In genomic region chr3:8658326-8659212, GRCh38 we compare ENCODE assay signal across 8 cellular contexts. TPM values are rescaled to one million over a fixed set of nuclear protein-coding genes. Genes with fewer than 3 reads are reported as not detected.
DNase-seq lines count a peak whose midpoint lies in the region; ATAC-seq and TF ChIP-seq lines count a peak whose summit lies in the region.

No MANE protein-coding gene starts in this region.

- H3K9ac ChIP-seq in BLaER1, result peak overlapping the region; percentile 78
- no peak overlapping the region for H3K9ac ChIP-seq in subcutaneous abdominal adipose tissue (ENCODE audit: low read length in 5 of 5)

- H3K4me1 ChIP-seq in BLaER1 (peaks cover 80% of the 10 kb centered on the region), right atrium auricular region (peaks cover 0 to 36% of the 10 kb centered on the region in 2 donors), subcutaneous abdominal adipose tissue (ENCODE audit: control insufficient read depth in 5 of 5, insufficient read depth in 5 of 5, low read length in 5 of 5) (peaks cover 0 to 41% (median 4%) of the 10 kb centered on the region in 5 donors)

- no peaks in the 10 kb centered on the region for H3K27me3 ChIP-seq in BLaER1
- no peaks in the 10 kb centered on the region for H3K27me3 ChIP-seq in right atrium auricular region
- H3K27me3 ChIP-seq in subcutaneous abdominal adipose tissue (ENCODE audit: control insufficient read depth in 5 of 5, insufficient read depth in 4 of 5, low read length in 5 of 5), result peaks cover 0 to 3% (median 0%) of the 10 kb centered on the region in 5 donors

- H3K4me2 ChIP-seq in BLaER1, result peak overlapping the region; percentile 81

- H3K9me3 ChIP-seq in BLaER1 (peaks cover 21% of the 10 kb centered on the region), right atrium auricular region (no peaks in the 10 kb centered on the region), subcutaneous abdominal adipose tissue (ENCODE audit: control insufficient read depth in 5 of 5, low read length in 5 of 5) (peaks cover 0 to 4% (median 3%) of the 10 kb centered on the region in 5 donors)

- DNase-seq in SHP77 treated with DMSO at 0.1 percent for 48 hours (lab: John Stamatoyannopoulos, UW) (peak; percentile 87), right atrium auricular region (ENCODE audit: low spot score) (peak; percentile 74), T-helper 1 cell (no peak)
- no peak for DNase-seq in stimulated activated CD4-positive, alpha-beta T cell treated with anti-CD3 and anti-CD28 coated beads, Interleukin-15, amount 100 ng/mL, for 24 hours

- ATAC-seq in GM19395 (IDR thresholded peaks at IDR 0.05; ENCODE audit: unreplicated experiment) (peak; percentile 84), HG03354 (IDR thresholded peaks at IDR 0.05; ENCODE audit: poor library complexity, severe bottlenecking, unreplicated experiment) (peak; percentile 90)

- no peak for TF ChIP-seq CTCF in right atrium auricular region (IDR thresholded peaks at IDR 0.05)

- no peaks in the 10 kb centered on the region for H4K20me1 ChIP-seq in BLaER1

- H3K27ac ChIP-seq in BLaER1, result peak overlapping the region; percentile 90
- H3K27ac ChIP-seq in right atrium auricular region, result peak overlapping the region; percentile 78 to 82
- peak overlapping the region; percentile 62 for H3K27ac ChIP-seq in subcutaneous abdominal adipose tissue (ENCODE audit: low read depth, low read length)

- H3K4me3 ChIP-seq in BLaER1 (peak overlapping the region; percentile 6), right atrium auricular region (peak overlapping the region in 1 of 2 donors; percentile 5), subcutaneous abdominal adipose tissue (ENCODE audit: low read depth in 1 of 5, low read length in 5 of 5) (no peak overlapping the region)

- no peaks in the 10 kb centered on the region for H3K36me3 ChIP-seq in BLaER1
- no peaks in the 10 kb centered on the region for H3K36me3 ChIP-seq in right atrium auricular region
- no peaks in the 10 kb centered on the region for H3K36me3 ChIP-seq in subcutaneous abdominal adipose tissue (ENCODE audit: control insufficient read depth in 5 of 5, insufficient read depth in 5 of 5, low read length in 5 of 5)

RNA-seq across cellular contexts. Expression of gene SSUH2, which starts 14.0 kb away (rescaled TPM):
- under 1 TPM; 0.59 to 0.82 TPM for total RNA-seq in right atrium auricular region

Comparison
In these comparisons a context has a peak if more than half of its experiments do, and no peak if none do; other contexts are left out.
1. DNase-seq: peak in SHP77 treated with DMSO at 0.1 percent for 48 hours (single experiment) and right atrium auricular region (single experiment); none in stimulated activated CD4-positive, alpha-beta T cell treated with anti-CD3 and anti-CD28 coated beads, Interleukin-15, amount 100 ng/mL, for 24 hours (single experiment) and T-helper 1 cell (0 of 5).
2. Peak in every context shown above with its lines, with median percentiles within 50 percentile points of each other: H3K27ac ChIP-seq.